ENCODE assay signal across 13 cellular contexts in the genomic region with DNA sequence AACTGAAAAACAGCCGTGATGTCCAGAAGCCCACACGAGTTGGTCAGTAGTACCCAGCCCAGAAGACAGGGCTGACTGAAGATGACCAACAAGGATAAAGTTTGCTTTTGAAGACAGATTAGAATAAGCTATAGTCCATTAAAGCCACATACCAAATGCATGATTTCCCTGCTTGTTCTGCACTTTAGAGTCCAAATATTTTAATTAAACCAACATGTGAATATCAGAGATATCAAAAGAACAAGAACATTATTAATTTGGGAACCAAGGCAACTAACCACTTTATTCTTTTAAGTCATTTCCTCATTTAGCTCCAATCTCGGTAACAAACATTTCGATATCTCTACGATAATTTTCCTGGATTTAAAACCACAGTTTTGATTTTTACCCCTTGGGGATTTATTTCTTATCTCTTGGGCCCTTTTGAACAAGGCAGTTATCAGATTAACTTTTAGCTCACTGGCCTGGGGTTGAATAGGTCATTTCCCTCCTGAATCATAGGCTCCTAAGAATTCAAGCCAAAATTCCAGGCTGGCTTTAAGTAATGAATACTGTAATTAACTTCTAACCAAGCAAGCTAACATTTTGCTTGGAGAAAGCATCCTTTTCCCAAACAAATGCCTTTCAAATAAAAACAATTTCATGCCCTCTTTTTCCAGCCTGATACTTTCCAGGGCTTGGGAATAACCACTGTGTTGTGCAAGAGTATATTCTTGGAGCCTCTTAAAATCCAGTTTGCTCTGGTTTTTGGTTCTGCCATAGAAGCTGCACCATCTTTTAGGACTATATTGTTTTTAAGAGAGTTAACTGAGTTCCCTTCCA.
DNase-seq lines count a peak whose midpoint lies in the region; ATAC-seq and TF ChIP-seq lines count a peak whose summit lies in the region.
"Had no signal": no experiment of that assay in that cellular context is flagged by ENCODE, and none has a peak within 500 bp of the region (broad histone marks: within the 10 kb centered on the region; RNA-seq: fewer than 3 reads in every experiment).

No MANE protein-coding gene starts in this region.

- no peak overlapping the region for H3K27ac Mint-ChIP-seq in activated T-helper 2 cell treated with anti-CD3 and anti-CD28 coated beads, Interferon-gamma antibody, Interleukin-2, Interleukin-4, amounts not matched to agents 10 μg/mL and 5 μg/mL and 100 μg/mL, durations not matched to agents 14 hours and 24 hours and 36 hours

- H3K27ac ChIP-seq in SJCRH30 (peak overlapping the region; percentile 68), osteoblast (ENCODE audit: low read depth, low read length) (no peak overlapping the region)
- H3K27ac ChIP-seq: A549, SK-N-MC had no signal

- H3K27me3 ChIP-seq in SJCRH30 (no peaks in the 10 kb centered on the region), osteoblast (ENCODE audit: insufficient read depth, low read length) (peaks cover 6% of the 10 kb centered on the region)

- TF ChIP-seq CTCF in fibroblast of the aortic adventitia (IDR thresholded peaks at IDR 0.05; ENCODE audit: insufficient read depth, low read length) (peak; percentile 41), osteoblast (IDR thresholded peaks at IDR 0.05; ENCODE audit: extremely low read depth, low read depth, low read length) (no peak)

- no peak overlapping the region for H3K4me3 ChIP-seq in SJCRH30
- H3K4me3 ChIP-seq in fibroblast of the aortic adventitia (ENCODE audit: low read depth, low read length) = no peak overlapping the region
- H3K4me3 ChIP-seq in osteoblast (ENCODE audit: insufficient read depth, low read length) = no peak overlapping the region
- H3K4me3 ChIP-seq: A549, SK-N-MC had no signal

- peak; percentile 78 for DNase-seq in A172 (ENCODE audit: low spot score)
- no peak for DNase-seq in SJCRH30
- DNase-seq in fibroblast of the aortic adventitia (ENCODE audit: low read depth) = peak; percentile 93
- DNase-seq in osteoblast (ENCODE audit: insufficient read length, low spot score, missing footprints) = peak; percentile 78
- DNase-seq in activated CD8-positive, alpha-beta memory T cell treated with anti-CD3 and anti-CD28 coated beads, Interleukin-2, amount 50 U/mL, for 48 hours = no peak
- DNase-seq in activated CD4-positive, alpha-beta T cell treated with anti-CD3 and anti-CD28 coated beads, Interleukin-2, amount 50 U/mL, for 48 hours = no peak
- DNase-seq in activated T-helper 2 cell treated with anti-CD3 and anti-CD28 coated beads, Interferon-gamma antibody, Interleukin-2, Interleukin-4, amounts not matched to agents 10 μg/mL and 5 μg/mL and 100 μg/mL, durations not matched to agents 14 hours and 24 hours and 36 hours (ENCODE audit: low spot score) = no peak
- DNase-seq: H9, NCI-H1436 treated with DMSO at 0.1 percent for 48 hours, NCI-H69 had no signal

- H3K4me1 ChIP-seq in SJCRH30 (peaks cover 62% of the 10 kb centered on the region), osteoblast (ENCODE audit: insufficient read depth, low read length) (peaks cover 20% of the 10 kb centered on the region)

- no peaks in the 10 kb centered on the region for H3K9me3 Mint-ChIP-seq in activated T-helper 2 cell treated with anti-CD3 and anti-CD28 coated beads, Interferon-gamma antibody, Interleukin-2, Interleukin-4, amounts not matched to agents 10 μg/mL and 5 μg/mL and 100 μg/mL, durations not matched to agents 14 hours and 24 hours and 36 hours
- H3K9me3 Mint-ChIP-seq: H9 had no signal

- H3K79me2 ChIP-seq in osteoblast (ENCODE audit: insufficient read depth, low read length) = no peaks in the 10 kb centered on the region

- H3K4me3 Mint-ChIP-seq in activated T-helper 2 cell treated with anti-CD3 and anti-CD28 coated beads, Interferon-gamma antibody, Interleukin-2, Interleukin-4, amounts not matched to agents 10 μg/mL and 5 μg/mL and 100 μg/mL, durations not matched to agents 14 hours and 24 hours and 36 hours (ENCODE audit: low read depth) = no peak overlapping the region
- H3K4me3 Mint-ChIP-seq: H9 had no signal

- no peaks in the 10 kb centered on the region for H3K36me3 Mint-ChIP-seq in activated T-helper 2 cell treated with anti-CD3 and anti-CD28 coated beads, Interferon-gamma antibody, Interleukin-2, Interleukin-4, amounts not matched to agents 10 μg/mL and 5 μg/mL and 100 μg/mL, durations not matched to agents 14 hours and 24 hours and 36 hours (ENCODE audit: low read depth)

- peaks cover 2% of the 10 kb centered on the region for H3K4me1 Mint-ChIP-seq in activated T-helper 2 cell treated with anti-CD3 and anti-CD28 coated beads, Interferon-gamma antibody, Interleukin-2, Interleukin-4, amounts not matched to agents 10 μg/mL and 5 μg/mL and 100 μg/mL, durations not matched to agents 14 hours and 24 hours and 36 hours (ENCODE audit: low read depth)

- no peaks in the 10 kb centered on the region for H3K9me3 ChIP-seq in SJCRH30 (replicated peaks)
- no peaks in the 10 kb centered on the region for H3K9me3 ChIP-seq in osteoblast (ENCODE audit: low read depth, low read length)
- H3K9me3 ChIP-seq: A549 had no signal

- H2AFZ ChIP-seq in osteoblast (ENCODE audit: low read length) = no peak overlapping the region

- no peaks in the 10 kb centered on the region for H3K36me3 ChIP-seq in SJCRH30
- no peaks in the 10 kb centered on the region for H3K36me3 ChIP-seq in osteoblast (ENCODE audit: insufficient read depth, low read length)

- H3K4me2 ChIP-seq in osteoblast (ENCODE audit: insufficient read depth, low read length) = no peak overlapping the region
- H3K4me2 ChIP-seq: A549 had no signal

- peaks cover 35% of the 10 kb centered on the region for H3K27me3 Mint-ChIP-seq in activated T-helper 2 cell treated with anti-CD3 and anti-CD28 coated beads, Interferon-gamma antibody, Interleukin-2, Interleukin-4, amounts not matched to agents 10 μg/mL and 5 μg/mL and 100 μg/mL, durations not matched to agents 14 hours and 24 hours and 36 hours (ENCODE audit: low read depth)

- no peaks in the 10 kb centered on the region for H4K20me1 ChIP-seq in osteoblast (ENCODE audit: insufficient read depth, low read length)

- intact Hi-C loops in activated T-helper 2 cell treated with anti-CD3 and anti-CD28 coated beads, Interferon-gamma antibody, Interleukin-2, Interleukin-4, amounts not matched to agents 10 μg/mL and 5 μg/mL and 100 μg/mL, durations not matched to agents 14 hours and 24 hours and 36 hours (cut with micrococcal nuclease) = no loop called here

- no peak for ATAC-seq in GM21786 (IDR thresholded peaks at IDR 0.05; ENCODE audit: unreplicated experiment)
- ATAC-seq: A549 had no signal

Comparison
In these comparisons a context has a peak if more than half of its experiments do, and no peak if none do; other contexts are left out.
1. DNase-seq: peak in A172 (single experiment), fibroblast of the aortic adventitia (single experiment) and osteoblast (single experiment); none in SJCRH30 (0 of 2), activated CD8-positive, alpha-beta memory T cell treated with anti-CD3 and anti-CD28 coated beads, Interleukin-2, amount 50 U/mL, for 48 hours (single experiment), activated CD4-positive, alpha-beta T cell treated with anti-CD3 and anti-CD28 coated beads, Interleukin-2, amount 50 U/mL, for 48 hours (0 of 2) and activated T-helper 2 cell treated with anti-CD3 and anti-CD28 coated beads, Interferon-gamma antibody, Interleukin-2, Interleukin-4, amounts not matched to agents 10 μg/mL and 5 μg/mL and 100 μg/mL, durations not matched to agents 14 hours and 24 hours and 36 hours (single experiment).